Comparison of ENCODE assay signal across 8 cellular contexts in genomic region chr10:124941823-124942222, GRCh38. TPM values are rescaled to one million over a fixed set of nuclear protein-coding genes. Genes with fewer than 3 reads are reported as not detected.
DNase-seq lines count a peak whose midpoint lies in the region; ATAC-seq and TF ChIP-seq lines count a peak whose summit lies in the region.

Gene ZRANB1 (plus strand): TSS chr10:124942123. CDS start chr10:124942494, 371 bp downstream.

- ATAC-seq in left lobe of liver (no peak), HG03159 (IDR thresholded peaks at IDR 0.05; ENCODE audit: unreplicated experiment) (no peak), GM21723 (IDR thresholded peaks at IDR 0.05; ENCODE audit: unreplicated experiment) (no peak)

- no peak for TF ChIP-seq CTCF in brain (conservative IDR thresholded peaks at IDR 0.05)

- peaks cover 29 to 39% (median 36%) of the 10 kb centered on the region in 3 donors for H3K4me1 ChIP-seq in skeletal muscle tissue (ENCODE audit: control insufficient read depth in 3 of 3, insufficient read depth in 3 of 3, low read length in 3 of 3)

- peaks cover 70% of the 10 kb centered on the region for H3K4me1 Mint-ChIP-seq in brain

- no peaks in the 10 kb centered on the region for H3K9me3 Mint-ChIP-seq in brain

- DNase-seq in LHCN-M2 (ENCODE audit: low read depth) (no peak), left lobe of liver (ENCODE audit: low spot score) (no peak), NCI-H187 (lab: John Stamatoyannopoulos, UW) (no peak), NCI-H345 (lab: John Stamatoyannopoulos, UW) (no peak)

- H3K9me3 ChIP-seq in skeletal muscle tissue (ENCODE audit: control insufficient read depth in 3 of 3, low read length in 3 of 3) = no peaks in the 10 kb centered on the region

- no peaks in the 10 kb centered on the region for H3K27me3 ChIP-seq in skeletal muscle tissue (ENCODE audit: control insufficient read depth in 3 of 3, insufficient read depth in 3 of 3, low read length in 3 of 3)

- H3K27me3 Mint-ChIP-seq in brain = no peaks in the 10 kb centered on the region

- H3K36me3 ChIP-seq in skeletal muscle tissue (ENCODE audit: control insufficient read depth in 3 of 3, insufficient read depth in 3 of 3, low read length in 3 of 3) = no peaks in the 10 kb centered on the region

- peak within 1 kb of the TSS in 3 of 5 experiments; percentile 7 to 85 (median 58) for H3K27ac Mint-ChIP-seq in brain

- peaks cover 26% of the 10 kb centered on the region for H3K36me3 Mint-ChIP-seq in brain

- peak within 1 kb of the TSS in 3 of 5 experiments; percentile 24 to 32 (median 28) for H3K4me3 Mint-ChIP-seq in brain

- H3K9ac ChIP-seq in skeletal muscle tissue (ENCODE audit: low read depth in 1 of 3, low read length in 3 of 3) = peak within 1 kb of the TSS; percentile 50 to 71 (median 60)

- peak within 1 kb of the TSS in 2 of 3 donors; percentile 2 to 13 for H3K4me3 ChIP-seq in skeletal muscle tissue (ENCODE audit: low read length in 3 of 3)

- peak within 1 kb of the TSS; percentile 81 for H3K27ac ChIP-seq in skeletal muscle tissue (ENCODE audit: low read depth, low read length)

RNA-seq across cellular contexts. Expression of gene ZRANB1, which starts in this region (rescaled TPM):
- 9.4 and 11.5 TPM in 2 replicates for total RNA-seq in LHCN-M2 (2014; rRNA removed)
- polyA plus RNA-seq in LHCN-M2 (2012) = 4.2 TPM
- polyA plus RNA-seq in brain (ENCODE audit: insufficient read depth, low read depth, low replicate concordance) = 18.7 TPM
- 11.6 TPM for total RNA-seq in left lobe of liver
- total RNA-seq in skeletal muscle tissue = 36.5 TPM
